In the genomic region with DNA sequence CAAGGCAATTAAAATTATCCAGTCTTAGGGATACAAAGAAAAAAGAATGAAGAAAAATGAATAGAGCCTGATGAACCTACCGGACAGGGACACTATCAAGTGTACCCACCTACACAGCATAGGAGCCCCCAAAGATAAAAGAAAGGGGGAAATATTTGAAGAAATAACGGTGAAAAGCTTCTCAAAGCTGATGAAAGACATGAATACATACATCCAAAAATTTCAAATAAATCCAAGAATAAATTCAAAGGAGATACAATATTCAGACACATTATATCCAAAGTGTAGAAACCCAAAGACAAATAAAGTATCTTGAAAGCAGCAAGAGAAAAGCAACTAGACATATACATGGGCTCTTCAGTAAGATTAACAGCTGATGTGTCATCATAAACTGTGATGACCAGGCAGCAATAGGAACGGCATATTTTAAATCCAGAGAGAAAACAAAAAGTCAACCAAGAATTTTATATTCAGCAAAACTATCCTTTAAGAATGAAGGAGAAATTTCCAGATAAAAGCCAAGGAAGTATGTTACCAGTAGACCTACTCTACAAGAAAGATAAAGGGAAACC, we compare ENCODE assay signal across 16 cellular contexts. TPM values are rescaled to one million over a fixed set of nuclear protein-coding genes. Genes with fewer than 3 reads are reported as not detected.
DNase-seq lines count a peak whose midpoint lies in the region; ATAC-seq, FAIRE-seq and TF ChIP-seq lines count a peak whose summit lies in the region.
"Had no signal": no experiment of that assay in that cellular context is flagged by ENCODE, and none has a peak within 500 bp of the region (broad histone marks: within the 10 kb centered on the region; RNA-seq: fewer than 3 reads in every experiment).

No MANE protein-coding gene starts in this region.

- WGBS in GM12878 (ENCODE audit: insufficient coverage, insufficient replicate concordance, low lambda C conversion rate, missing lambda C conversion rate), result 81% methylated on average over 3 of the region's 3 CpGs

- H3K36me3 Mint-ChIP-seq in activated naive CD4-positive, alpha-beta T cell treated with anti-CD3 and anti-CD28 coated beads for 36 hours (ENCODE audit: low read depth), result peaks cover 30% of the 10 kb centered on the region
- peaks cover 31% of the 10 kb centered on the region for H3K36me3 Mint-ChIP-seq in natural killer cell treated with Interleukin-12 subunit alpha and Interleukin-12 subunit beta and Interleukin-15 and Interleukin-18, amount 100 ng/mL, for 72 hours

- FAIRE-seq in GM12878 (lab: Jason Lieb, UNC), result no peak
- FAIRE-seq: A204.1, H54 had no signal

- TF ChIP-seq EP300 in GM12878 (IDR thresholded peaks at IDR 0.05; ENCODE audit: borderline replicate concordance in 1 of 2, control insufficient read depth in 1 of 2, low read depth in 2 of 2, low read length in 2 of 2), result no peak

- H3K4me1 ChIP-seq in KMS-11 (ENCODE audit: low read depth, poor library complexity, severe bottlenecking) (peaks cover 78% of the 10 kb centered on the region), GM12878 (ENCODE audit: control insufficient read depth, insufficient read depth, low read length) (peaks cover 8% of the 10 kb centered on the region; the same call in 1 of the 2 replicates)

- BruUV-seq in GM12878 (replicated peaks; lab: Mats Ljungman, UMichigan), result no TSS peak

- H2AFZ ChIP-seq in KMS-11 (ENCODE audit: low read depth), result no peak overlapping the region
- no peak overlapping the region for H2AFZ ChIP-seq in GM12878 (ENCODE audit: control insufficient read depth, low read depth, low read length)
- H2AFZ ChIP-seq: PC-9 had no signal

- H3K27me3 Mint-ChIP-seq in activated naive CD4-positive, alpha-beta T cell treated with anti-CD3 and anti-CD28 coated beads for 36 hours (ENCODE audit: low read depth), result no peaks in the 10 kb centered on the region
- no peaks in the 10 kb centered on the region for H3K27me3 Mint-ChIP-seq in natural killer cell treated with Interleukin-12 subunit alpha and Interleukin-12 subunit beta and Interleukin-15 and Interleukin-18, amount 100 ng/mL, for 72 hours
- H3K27me3 Mint-ChIP-seq: IgD-negative memory B cell had no signal

- H3K9me3 Mint-ChIP-seq in activated naive CD4-positive, alpha-beta T cell treated with anti-CD3 and anti-CD28 coated beads for 36 hours, result peaks cover 26% of the 10 kb centered on the region
- peaks cover 12% of the 10 kb centered on the region for H3K9me3 Mint-ChIP-seq in natural killer cell treated with Interleukin-12 subunit alpha and Interleukin-12 subunit beta and Interleukin-15 and Interleukin-18, amount 100 ng/mL, for 72 hours

- TF ChIP-seq CTCF in KMS-11 (conservative IDR thresholded peaks at IDR 0.05; ENCODE audit: low read depth, low read length), result no peak
- no peak for TF ChIP-seq CTCF in GM12878 (IDR thresholded peaks at IDR 0.05 in 2 of 3, conservative IDR thresholded peaks at IDR 0.05 in 1 of 3; ENCODE audit: control insufficient read depth in 2 of 3, extremely low read depth in 1 of 3, insufficient read depth in 1 of 3, low read depth in 3 of 3, low read length in 3 of 3)

- peaks cover 73% of the 10 kb centered on the region for H3K79me2 ChIP-seq in KMS-11 (ENCODE audit: insufficient read depth, low read depth)
- peaks cover 71% of the 10 kb centered on the region for H3K79me2 ChIP-seq in GM12878 (ENCODE audit: control insufficient read depth, insufficient read depth, low read length)

- POLR2A ChIA-PET in GM12878 (lab: Charles Lee), result interaction anchor here (1.7 kb wide), 1 partner anchor 22 kb away, joined by 3 read pairs; no protein-coding TSS in a partner anchor

- no peak for DNase-seq in activated naive CD4-positive, alpha-beta T cell treated with anti-CD3 and anti-CD28 coated beads for 36 hours
- no peak for DNase-seq in activated naive CD4-positive, alpha-beta T cell treated with Interleukin-2 at 50 U/mL for 16 hours
- no peak for DNase-seq in GM12878 (ENCODE audit: low read depth, low spot score)
- no peak for DNase-seq in natural killer cell treated with Interleukin-12 subunit alpha and Interleukin-12 subunit beta and Interleukin-15 and Interleukin-18, amount 100 ng/mL, for 72 hours (ENCODE audit: low spot score)
- DNase-seq in NCI-H526 (lab: John Stamatoyannopoulos, UW), result no peak
- DNase-seq in EL, result no peak
- DNase-seq in DMS53 treated with DMSO at 0.1 percent for 48 hours (lab: John Stamatoyannopoulos, UW; ENCODE audit: unreplicated experiment), result no peak
- DNase-seq: NCI-H1417 treated with DMSO at 0.1 percent for 48 hours, NCI-H2029, NCI-H82, PC-9 had no signal

- H3K27ac ChIP-seq in KMS-11 (peak overlapping the region; percentile 71; the same call in 1 of the 2 replicates), GM12878 (ENCODE audit: control insufficient read depth, insufficient read depth) (no peak overlapping the region)
- H3K27ac ChIP-seq: BLaER1, PC-9 had no signal

- SMC1A ChIA-PET in GM12878 (lab: Charles Lee; ENCODE audit: uncharacterized antibody, unreplicated experiment), result interaction anchor here (1.0 to 1.7 kb wide), 4 partner anchors 9 to 57 kb away, joined by 3 to 5 read pairs (median 3); a partner anchor contains a TSS

- H3K36me3 ChIP-seq in KMS-11 (ENCODE audit: insufficient read depth) (no peaks in the 10 kb centered on the region), GM12878 (ENCODE audit: control insufficient read depth in 2 of 2, insufficient read depth in 2 of 2, low read length in 1 of 2) (peaks cover 2 to 6% of the 10 kb centered on the region in 2 experiments; a peak in 3 of 4 replicates)

- ATAC-seq in GM12878, result no peak
- ATAC-seq in natural killer cell treated with Interleukin-12 subunit alpha and Interleukin-12 subunit beta and Interleukin-15 and Interleukin-18, amount 100 ng/mL, for 72 hours, result no peak

- peaks cover 44% of the 10 kb centered on the region for H3K4me1 Mint-ChIP-seq in activated naive CD4-positive, alpha-beta T cell treated with anti-CD3 and anti-CD28 coated beads for 36 hours (ENCODE audit: low read depth)
- peaks cover 53 to 64% of the 10 kb centered on the region in 2 donors for H3K4me1 Mint-ChIP-seq in natural killer cell treated with Interleukin-12 subunit alpha and Interleukin-12 subunit beta and Interleukin-15 and Interleukin-18, amount 100 ng/mL, for 72 hours (ENCODE audit: low read depth in 2 of 2)

- H3K27ac Mint-ChIP-seq in activated naive CD4-positive, alpha-beta T cell treated with anti-CD3 and anti-CD28 coated beads for 36 hours, result peak overlapping the region; percentile 12
- peak overlapping the region; percentile 60 to 88 for H3K27ac Mint-ChIP-seq in natural killer cell treated with Interleukin-12 subunit alpha and Interleukin-12 subunit beta and Interleukin-15 and Interleukin-18, amount 100 ng/mL, for 72 hours

- no peak for TF ChIP-seq POLR2A in GM12878 (IDR thresholded peaks at IDR 0.05; ENCODE audit: low read depth, low read length)

- CTCF ChIA-PET in activated naive CD4-positive, alpha-beta T cell treated with anti-CD3 and anti-CD28 coated beads for 36 hours (lab: Charles Lee), result interaction anchor here (0.7 to 0.9 kb wide), 2 partner anchors 32 to 641 kb away, joined by 3 read pairs; no protein-coding TSS in a partner anchor
- CTCF ChIA-PET in GM12878 (lab: Yijun Ruan, JAX), result interaction anchor here (1.0 kb wide), 1 partner anchor 26 kb away, joined by 3 read pairs; no protein-coding TSS in a partner anchor

- peak overlapping the region; percentile 78; the same call in 1 of the 2 replicates for H3K4me2 ChIP-seq in KMS-11
- no peak overlapping the region for H3K4me2 ChIP-seq in GM12878 (ENCODE audit: control insufficient read depth, insufficient read depth)
- H3K4me2 ChIP-seq: BLaER1, PC-9 had no signal

- no peaks in the 10 kb centered on the region for H3K27me3 ChIP-seq in KMS-11 (ENCODE audit: insufficient read depth, low read depth)
- no peaks in the 10 kb centered on the region for H3K27me3 ChIP-seq in GM12878 (replicated peaks in 1 of 2; ENCODE audit: control insufficient read depth in 2 of 2, insufficient read depth in 2 of 2, low read length in 1 of 2)
- H3K27me3 ChIP-seq: BLaER1 had no signal

- no peak overlapping the region for H3K4me3 Mint-ChIP-seq in activated naive CD4-positive, alpha-beta T cell treated with anti-CD3 and anti-CD28 coated beads for 36 hours
- H3K4me3 Mint-ChIP-seq in natural killer cell treated with Interleukin-12 subunit alpha and Interleukin-12 subunit beta and Interleukin-15 and Interleukin-18, amount 100 ng/mL, for 72 hours, result peak overlapping the region; percentile 69

- TF ChIP-seq RAD21 in GM12878 (IDR thresholded peaks at IDR 0.05; ENCODE audit: insufficient read depth, low read depth, low read length), result no peak

- intact Hi-C loops in activated naive CD4-positive, alpha-beta T cell treated with anti-CD3 and anti-CD28 coated beads for 36 hours (cut with micrococcal nuclease), result no loop called here
- intact Hi-C loops in GM12878 (cut with micrococcal nuclease; ENCODE audit: unreplicated experiment), result loop anchor here (10.0 kb wide), 1 partner anchor 51 kb away; no protein-coding TSS in a partner anchor

- in situ Hi-C loops in GM12878 (cut with MboI), result no loop called here

- RAD21 ChIA-PET in GM12878 (lab: Charles Lee; ENCODE audit: unreplicated experiment), result interaction anchor here (0.8 kb wide), 1 partner anchor 55 kb away, joined by 5 read pairs; no protein-coding TSS in a partner anchor

- H3K9me3 ChIP-seq in GM12878 (replicated peaks; ENCODE audit: control insufficient read depth, insufficient read depth, low read length), result peaks cover 9% of the 10 kb centered on the region

- H4K20me1 ChIP-seq in KMS-11 (ENCODE audit: insufficient read depth) (no peaks in the 10 kb centered on the region), GM12878 (ENCODE audit: control insufficient read depth, insufficient read depth) (no peaks in the 10 kb centered on the region; the same call in 1 of the 2 replicates)

- H3K9ac ChIP-seq in KMS-11 (no peak overlapping the region), GM12878 (ENCODE audit: control insufficient read depth, insufficient read depth, low read length) (no peak overlapping the region)
- H3K9ac ChIP-seq: BLaER1 had no signal

- H3K4me3 ChIP-seq in KMS-11 (IDR thresholded peaks at IDR 0.05; ENCODE audit: insufficient read depth, low read depth, low read length) (no peak overlapping the region), GM12878 (no peak overlapping the region)
- H3K4me3 ChIP-seq: BLaER1, PC-9 had no signal

RNA-seq across cellular contexts. Expression of a gene that starts 56.0 kb away (rescaled TPM):
- 10 to 100 TPM; 41.4 to 45.8 TPM for total RNA-seq in activated naive CD4-positive, alpha-beta T cell treated with anti-CD3 and anti-CD28 coated beads for 36 hours
- 336 and 338 TPM in 2 replicates for total RNA-seq in GM12878 (2013; cell fraction: nucleolus; rRNA removed)
- 20.7 and 27.2 TPM in 2 replicates for total RNA-seq in GM12878 (2014; rRNA removed)
- 30.7 and 35.2 TPM in 2 replicates for total RNA-seq in GM12878 (2014; rRNA removed; fragmentation: Illumina TruSeq; extraction: Trizol)
- 22.5 and 24.1 TPM in 2 replicates for total RNA-seq in GM12878 (2021)
- 7.0 TPM for polyA plus RNA-seq in GM12878 (2011; ENCODE audit: low read depth)
- polyA plus RNA-seq in GM12878 (2011; rRNA removed), result 45.6 and 58.6 TPM in 2 replicates
- 15.6 and 23.9 TPM in 2 replicates for polyA plus RNA-seq in GM12878 (2011; cell fraction: cytosol; rRNA removed)
- 35.5 and 43.7 TPM in 2 replicates for polyA plus RNA-seq in GM12878 (2011; cell fraction: nucleus; rRNA removed)
- 11.3 and 18.1 TPM in 2 replicates for polyA plus RNA-seq in GM12878 (2012)
- polyA plus RNA-seq in GM12878 (2014; fragmentation: Illumina TruSeq; extraction: Trizol), result 25.2 and 51.7 TPM in 2 replicates
- 1 to 10 TPM; 5.6 to 6.1 TPM for polyA plus RNA-seq in GM12878 (2014; fragmentation: Nextera tagmentation; extraction: Ambion mirVana)
- polyA plus RNA-seq in GM12878 (2014; rRNA removed), result 10.3 and 14.6 TPM in 2 replicates
- 10 to 100 TPM; 15.9 to 16.0 TPM for polyA plus RNA-seq in GM12878 (2016; fragmentation: Nextera tagmentation; extraction: Ambion mirVana)
- 94.9 and 124 TPM in 2 replicates for polyA minus RNA-seq in GM12878 (2011; rRNA and poly(A)+ RNA removed)
- 39.3 and 40.5 TPM in 2 replicates for polyA minus RNA-seq in GM12878 (2011; cell fraction: cytosol; rRNA and poly(A)+ RNA removed)
- 120 and 158 TPM in 2 replicates for polyA minus RNA-seq in GM12878 (2011; cell fraction: nucleus; rRNA and poly(A)+ RNA removed)
- total RNA-seq in natural killer cell treated with Interleukin-12 subunit alpha and Interleukin-12 subunit beta and Interleukin-15 and Interleukin-18, amount 100 ng/mL, for 72 hours, result 10 to 100 TPM; 66.9 to 82.1 TPM
